ENCODE assay signal across 9 cellular contexts in the genomic region with DNA sequence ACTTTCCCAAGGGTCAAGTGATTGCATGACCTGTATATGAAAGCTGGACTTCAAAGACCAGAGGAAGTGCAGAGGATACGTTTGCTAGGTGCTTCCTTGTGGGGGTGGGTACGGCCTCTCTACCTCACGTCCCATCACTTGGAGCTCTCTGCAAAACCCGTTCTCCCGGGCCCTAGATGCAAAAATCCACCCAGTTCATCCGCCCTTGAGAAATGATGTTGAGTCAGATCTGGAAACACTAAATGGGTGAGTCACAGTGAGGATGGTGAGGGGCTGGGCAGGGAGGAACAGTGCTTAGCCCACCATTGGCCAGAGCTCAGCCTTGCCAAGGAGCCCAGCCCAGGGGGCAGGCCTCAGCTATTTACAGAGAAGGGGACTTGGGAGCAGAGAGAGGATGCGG. TPM values are rescaled to one million over a fixed set of nuclear protein-coding genes. Genes with fewer than 3 reads are reported as not detected.
DNase-seq lines count a peak whose midpoint lies in the region; TF ChIP-seq lines count a peak whose summit lies in the region.
"Had no signal": no experiment of that assay in that cellular context is flagged by ENCODE, and none has a peak within 500 bp of the region (broad histone marks: within the 10 kb centered on the region; RNA-seq: fewer than 3 reads in every experiment).

No MANE protein-coding gene starts in this region.

- H3K4me3 ChIP-seq in MG63 (no peak overlapping the region), endodermal cell (ENCODE audit: low read length) (no peak overlapping the region), osteoblast (ENCODE audit: insufficient read depth, low read length) (no peak overlapping the region), transverse colon (no peak overlapping the region)

- 92 to 96% methylated on average over 3 to 7 of the region's 7 CpGs for WGBS in endodermal cell (ENCODE audit: insufficient coverage in 1 of 2, insufficient read length in 1 of 2), 2 experiments
- WGBS in transverse colon (ENCODE audit: low coverage in 1 of 2), 2 donors, result 58% methylated on average over 7 of the region's 7 CpGs; no CpG with 5 or more reads in 1 of the 2 donors

- in situ Hi-C loops in Caki2 (cut with HindIII; ENCODE audit: low pct_unique_long_range_greater_than_20kb, low sequenced_read_pairs) (no loop called here), transverse colon (cut with MboI; ENCODE audit: low pct_ligation_motif_present in 1 of 4, low pct_unique_long_range_greater_than_20kb in 1 of 4, low sequenced_read_pairs in 3 of 4) (no loop called here)

- peaks cover 6% of the 10 kb centered on the region for H3K4me1 ChIP-seq in endodermal cell (ENCODE audit: control insufficient read depth, insufficient read depth, low read length)
- H3K4me1 ChIP-seq in osteoblast (ENCODE audit: insufficient read depth, low read length), result peaks cover 32% of the 10 kb centered on the region
- peaks cover 22 to 36% (median 26%) of the 10 kb centered on the region in 4 donors for H3K4me1 ChIP-seq in transverse colon

- H3K36me3 ChIP-seq in MG63, result no peaks in the 10 kb centered on the region
- H3K36me3 ChIP-seq in endodermal cell (ENCODE audit: control insufficient read depth, insufficient read depth, low read length), result no peaks in the 10 kb centered on the region
- H3K36me3 ChIP-seq in osteoblast (ENCODE audit: insufficient read depth, low read length), result no peaks in the 10 kb centered on the region
- no peaks in the 10 kb centered on the region for H3K36me3 ChIP-seq in transverse colon

- H3K4me3 Mint-ChIP-seq in endodermal cell (no peak overlapping the region), nephron progenitor cell (no peak overlapping the region)

- peaks cover 80% of the 10 kb centered on the region for H3K79me2 ChIP-seq in osteoblast (ENCODE audit: insufficient read depth, low read length)

- no peaks in the 10 kb centered on the region for H3K36me3 Mint-ChIP-seq in endodermal cell (ENCODE audit: low read depth)
- H3K36me3 Mint-ChIP-seq in nephron progenitor cell (ENCODE audit: low read depth), result no peaks in the 10 kb centered on the region

- DNase-seq in Caki2 (ENCODE audit: low read depth), result peak; percentile 85
- peak; percentile 59 for DNase-seq in MG63
- peak; percentile 54 for DNase-seq in endodermal cell
- peak; percentile 96 for DNase-seq in osteoblast (ENCODE audit: insufficient read length, low spot score, missing footprints)
- DNase-seq in putamen (ENCODE audit: low spot score), result no peak
- no peak for DNase-seq in transverse colon
- no peak for DNase-seq in medulla oblongata (ENCODE audit: extremely low spot score)
- DNase-seq in nephron progenitor cell, result no peak
- DNase-seq: NCI-H2081 treated with DMSO at 0.1 percent for 48 hours had no signal

- no peak for TF ChIP-seq POLR2A in transverse colon (IDR thresholded peaks at IDR 0.05)

- TF ChIP-seq CTCF in endodermal cell (conservative IDR thresholded peaks at IDR 0.05) (no peak), osteoblast (IDR thresholded peaks at IDR 0.05; ENCODE audit: extremely low read depth, low read depth, low read length) (no peak), transverse colon (IDR thresholded peaks at IDR 0.05) (no peak), nephron progenitor cell (IDR thresholded peaks at IDR 0.05) (no peak)

- peaks cover 16% of the 10 kb centered on the region for H3K4me1 Mint-ChIP-seq in endodermal cell
- H3K4me1 Mint-ChIP-seq in nephron progenitor cell, result peaks cover 39% of the 10 kb centered on the region

- H3K9ac ChIP-seq in endodermal cell (ENCODE audit: extremely low read depth, low read length, poor library complexity, severe bottlenecking), result no peak overlapping the region

- H2AFZ ChIP-seq in osteoblast (ENCODE audit: low read length), result no peak overlapping the region

- no peaks in the 10 kb centered on the region for H3K9me3 ChIP-seq in MG63
- no peaks in the 10 kb centered on the region for H3K9me3 ChIP-seq in endodermal cell (ENCODE audit: control insufficient read depth, low read length)
- no peaks in the 10 kb centered on the region for H3K9me3 ChIP-seq in osteoblast (ENCODE audit: low read depth, low read length)
- H3K9me3 ChIP-seq in transverse colon, result no peaks in the 10 kb centered on the region

- no peak for TF ChIP-seq EP300 in transverse colon (IDR thresholded peaks at IDR 0.05; ENCODE audit: low read depth)

- peak overlapping the region; percentile 23 for H3K4me2 ChIP-seq in osteoblast (ENCODE audit: insufficient read depth, low read length)

- H3K9me3 Mint-ChIP-seq in endodermal cell, result no peaks in the 10 kb centered on the region
- no peaks in the 10 kb centered on the region for H3K9me3 Mint-ChIP-seq in nephron progenitor cell

- peaks cover 30% of the 10 kb centered on the region for H4K20me1 ChIP-seq in osteoblast (ENCODE audit: insufficient read depth, low read length)

- H3K27me3 ChIP-seq in MG63, result no peaks in the 10 kb centered on the region
- H3K27me3 ChIP-seq in endodermal cell (ENCODE audit: control insufficient read depth, insufficient read depth, low read length, poor library complexity, severe bottlenecking), result no peaks in the 10 kb centered on the region
- no peaks in the 10 kb centered on the region for H3K27me3 ChIP-seq in osteoblast (ENCODE audit: insufficient read depth, low read length)
- H3K27me3 ChIP-seq in transverse colon, result no peaks in the 10 kb centered on the region

- H3K27me3 Mint-ChIP-seq in endodermal cell (ENCODE audit: insufficient read depth) (peaks cover 49% of the 10 kb centered on the region), nephron progenitor cell (ENCODE audit: low read depth, poor library complexity) (peaks cover 9% of the 10 kb centered on the region)

- H3K27ac Mint-ChIP-seq in endodermal cell, result no peak overlapping the region
- H3K27ac Mint-ChIP-seq in nephron progenitor cell, result no peak overlapping the region

- intact Hi-C loops in transverse colon (cut with DNase I; ENCODE audit: low total_unique reads), result no loop called here

- no peak overlapping the region for H3K27ac ChIP-seq in endodermal cell (ENCODE audit: low read depth, low read length)
- H3K27ac ChIP-seq in osteoblast (ENCODE audit: low read depth, low read length), result peak overlapping the region; percentile 9
- peak overlapping the region in 1 of 4 donors; percentile 21 for H3K27ac ChIP-seq in transverse colon

RNA-seq across cellular contexts. Expression of a gene that starts 14.5 kb away (rescaled TPM):
- 23.1 and 31.0 TPM in 2 replicates for total RNA-seq in Caki2 (2014; rRNA removed; shearing (Covaris generic); ENCODE audit: low replicate concordance)
- total RNA-seq in MG63 (2014; rRNA removed; shearing (Covaris generic); ENCODE audit: low replicate concordance), result 7.6 and 15.9 TPM in 2 replicates
- total RNA-seq in endodermal cell (10 to 100 TPM in 1 of 2 donors, 1 to 10 TPM in 1; 5.2 to 10.5 TPM), osteoblast (33.3 and 39.1 TPM in 2 replicates), transverse colon (100 to 1,000 TPM; 115 to 326 (median 199) TPM)
- polyA plus RNA-seq in endodermal cell (2013, experiment 1 of 2), result 27.7 TPM
- polyA plus RNA-seq in endodermal cell (2013, experiment 2 of 2), result 26.5 TPM

Comparison
In these comparisons a context has a peak if more than half of its experiments do, and no peak if none do; other contexts are left out.
1. DNase-seq: peak in Caki2 (single experiment), MG63 (single experiment), endodermal cell (single experiment) and osteoblast (single experiment); none in putamen (single experiment), transverse colon (single experiment), medulla oblongata (single experiment) and nephron progenitor cell (single experiment).